ENCODE assay signal across 27 cellular contexts in genomic region chr10:13356392-13356791, GRCh38.
"Had no signal": no experiment of that assay in that cellular context is flagged by ENCODE, and none has a peak within 500 bp of the region (broad histone marks: within the 10 kb centered on the region; RNA-seq: fewer than 3 reads in every experiment).

No MANE protein-coding gene starts in this region.

- H3K27me3 ChIP-seq: adrenal gland, body of pancreas had no signal

- H3K4me3 ChIP-seq: adrenal gland, body of pancreas, esophagus squamous epithelium, gastroesophageal sphincter had no signal

- H3K27ac Mint-ChIP-seq: activated B cell treated with CpG ODN at 0.5 μM for 24 hours; activated CD4-positive, alpha-beta memory T cell treated with anti-CD3 and anti-CD28 coated beads, Interleukin-2, amount 10 ng/mL, durations not matched to agents 7 days and 5 days; activated CD4-positive, alpha-beta T cell treated with anti-CD3 and anti-CD28 coated beads, Interleukin-2, amount 10 ng/mL, durations not matched to agents 24 days and 14 days; activated naive CD4-positive, alpha-beta T cell treated with anti-CD3 and anti-CD28 coated beads, Interleukin-2, amount 10 ng/mL, durations not matched to agents 7 days and 5 days; activated naive CD4-positive, alpha-beta T cell treated with anti-CD3 and anti-CD28 coated beads, Interleukin-2, amount 50 U/mL, for 72 hours; activated T-cell treated with anti-CD3 and anti-CD28 coated beads, Interleukin-2, amount 50 U/mL, for 24 hours; activated T-cell treated with anti-CD3 and anti-CD28 coated beads, Interleukin-2, amount 50 U/mL, for 72 hours; T-helper 2 cell treated with Interferon-gamma antibody and Interleukin-4, amounts not matched to agents 5 μg/mL and 100 μg/mL, for 36 hours had no signal

- H3K9me3 Mint-ChIP-seq: activated B cell treated with CpG ODN at 0.5 μM for 24 hours; activated CD4-positive, alpha-beta memory T cell treated with anti-CD3 and anti-CD28 coated beads, Interleukin-2, amount 10 ng/mL, durations not matched to agents 7 days and 5 days; activated CD4-positive, alpha-beta T cell treated with anti-CD3 and anti-CD28 coated beads, Interleukin-2, amount 10 ng/mL, durations not matched to agents 24 days and 14 days; activated naive CD4-positive, alpha-beta T cell treated with anti-CD3 and anti-CD28 coated beads, Interleukin-2, amount 10 ng/mL, durations not matched to agents 7 days and 5 days; activated naive CD4-positive, alpha-beta T cell treated with anti-CD3 and anti-CD28 coated beads, Interleukin-2, amount 50 U/mL, for 72 hours; activated T-cell treated with anti-CD3 and anti-CD28 coated beads, Interleukin-2, amount 50 U/mL, for 24 hours; activated T-cell treated with anti-CD3 and anti-CD28 coated beads, Interleukin-2, amount 50 U/mL, for 72 hours; T-helper 2 cell treated with Interferon-gamma antibody and Interleukin-4, amounts not matched to agents 5 μg/mL and 100 μg/mL, for 36 hours had no signal

- H3K27ac ChIP-seq: adrenal gland, body of pancreas, epithelial cell of prostate, esophagus squamous epithelium, gastroesophageal sphincter, WERI-Rb-1 had no signal

- H3K4me3 Mint-ChIP-seq: activated B cell treated with CpG ODN at 0.5 μM for 24 hours; activated CD4-positive, alpha-beta memory T cell treated with anti-CD3 and anti-CD28 coated beads, Interleukin-2, amount 10 ng/mL, durations not matched to agents 7 days and 5 days; activated CD4-positive, alpha-beta T cell treated with anti-CD3 and anti-CD28 coated beads, Interleukin-2, amount 10 ng/mL, durations not matched to agents 24 days and 14 days; activated naive CD4-positive, alpha-beta T cell treated with anti-CD3 and anti-CD28 coated beads, Interleukin-2, amount 10 ng/mL, durations not matched to agents 7 days and 5 days; activated T-cell treated with anti-CD3 and anti-CD28 coated beads, Interleukin-2, amount 50 U/mL, for 24 hours; activated T-cell treated with anti-CD3 and anti-CD28 coated beads, Interleukin-2, amount 50 U/mL, for 72 hours; T-helper 17 cell; T-helper 2 cell treated with Interferon-gamma antibody and Interleukin-4, amounts not matched to agents 5 μg/mL and 100 μg/mL, for 36 hours had no signal

- H3K9me3 ChIP-seq: adrenal gland, body of pancreas, esophagus squamous epithelium, gastroesophageal sphincter had no signal

- H3K36me3 Mint-ChIP-seq: activated naive CD4-positive, alpha-beta T cell treated with anti-CD3 and anti-CD28 coated beads, Interleukin-2, amount 10 ng/mL, durations not matched to agents 7 days and 5 days; activated naive CD4-positive, alpha-beta T cell treated with anti-CD3 and anti-CD28 coated beads, Interleukin-2, amount 50 U/mL, for 72 hours had no signal

- H3K4me1 ChIP-seq: adrenal gland, body of pancreas, esophagus squamous epithelium, gastroesophageal sphincter had no signal

- H3K36me3 ChIP-seq: adrenal gland, esophagus squamous epithelium, gastroesophageal sphincter, WERI-Rb-1 had no signal

- DNase-seq: activated B cell treated with CpG ODN at 0.5 μM for 24 hours; activated CD4-positive, alpha-beta memory T cell treated with anti-CD3 and anti-CD28 coated beads, Interleukin-2, amount 10 ng/mL, durations not matched to agents 7 days and 5 days; activated CD4-positive, alpha-beta T cell treated with anti-CD3 and anti-CD28 coated beads, Interleukin-2, amount 10 ng/mL, durations not matched to agents 24 days and 14 days; activated CD8-positive, alpha-beta memory T cell treated with anti-CD3 and anti-CD28 coated beads, Interleukin-2, amount 50 U/mL, for 48 hours; activated gamma-delta T cell; activated naive CD4-positive, alpha-beta T cell; activated naive CD4-positive, alpha-beta T cell treated with anti-CD3 and anti-CD28 coated beads, Interleukin-2, amount 10 ng/mL, durations not matched to agents 7 days and 5 days; activated T-cell treated with anti-CD3 and anti-CD28 coated beads for 4 hours; activated T-cell treated with anti-CD3 and anti-CD28 coated beads, Interleukin-2, amount 50 U/mL, for 24 hours; activated T-cell treated with anti-CD3 and anti-CD28 coated beads, Interleukin-2, amount 50 U/mL, for 72 hours; adrenal gland; amygdala; body of pancreas; caudate nucleus; effector CD8-positive, alpha-beta T cell; esophagus squamous epithelium; foreskin melanocyte; head of caudate nucleus; T-helper 1 cell; T-helper 17 cell; T1000; WERI-Rb-1 had no signal

- H3K27me3 Mint-ChIP-seq: activated T-cell treated with anti-CD3 and anti-CD28 coated beads, Interleukin-2, amount 50 U/mL, for 24 hours had no signal

- ATAC-seq: activated CD4-positive, CD25-positive, alpha-beta regulatory T cell treated with anti-CD3 and anti-CD28 coated beads, Interleukin-2, amount 50 U/mL, for 24 hours; activated naive CD4-positive, alpha-beta T cell treated with anti-CD3 and anti-CD28 coated beads, Interleukin-2, amount 50 U/mL, for 72 hours; activated T-cell treated with anti-CD3 and anti-CD28 coated beads, Interleukin-2, amount 50 U/mL, for 72 hours; body of pancreas; gastroesophageal sphincter; T-helper 17 cell had no signal
